Comparison of ENCODE assay signal across 25 cellular contexts in the genomic region with DNA sequence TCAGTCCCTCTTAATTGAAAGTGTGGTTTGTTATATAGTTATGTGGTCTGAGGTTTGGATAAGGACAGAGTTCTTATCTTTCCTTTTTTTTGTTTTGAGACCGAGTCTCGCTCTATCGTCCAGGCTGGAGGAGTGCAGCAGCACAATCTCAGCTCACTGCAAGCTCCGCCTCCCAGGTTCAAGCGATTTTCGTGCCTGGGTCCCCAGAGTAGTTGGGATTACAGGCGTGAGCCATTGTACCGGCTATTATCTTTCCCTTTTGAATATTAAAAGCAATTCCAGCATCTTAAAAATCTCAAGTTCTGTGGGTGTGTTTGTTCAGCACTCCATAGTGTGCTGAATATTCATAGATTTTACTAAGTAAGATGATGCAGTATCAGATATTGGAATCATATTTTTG.
"Had no signal": no experiment of that assay in that cellular context is flagged by ENCODE, and none has a peak within 500 bp of the region (broad histone marks: within the 10 kb centered on the region; RNA-seq: fewer than 3 reads in every experiment).

No MANE protein-coding gene starts in this region.

- H3K9me3 ChIP-seq: heart right ventricle, ovary, right lobe of liver, suprapubic skin, thyroid gland, vagina had no signal

- H3K36me3 ChIP-seq: heart right ventricle, ovary, right lobe of liver, suprapubic skin, thyroid gland, vagina had no signal

- H3K4me1 ChIP-seq: right lobe of liver had no signal

- H3K4me3 ChIP-seq: heart right ventricle, lung, ovary, right lobe of liver, suprapubic skin, thyroid gland, vagina had no signal

- DNase-seq: effector CD8-positive, alpha-beta T cell; endodermal cell; foreskin melanocyte; glutamatergic neuron; heart right ventricle; hippocampal formation; immature natural killer cell; natural killer cell; occipital lobe; ovary; posterior cingulate gyrus; right lobe of liver; small intestine; stimulated activated CD4-positive, alpha-beta T cell treated with anti-CD3 and anti-CD28 coated beads, Interleukin-1b, Interleukin-23, amount 100 ng/mL, for 48 hours; stimulated activated CD4-positive, alpha-beta T cell treated with anti-CD3 and anti-CD28 coated beads, Interleukin-4, amount 100 ng/mL, for 1 hour; stimulated activated CD8-positive, alpha-beta memory T cell treated with anti-CD3 and anti-CD28 coated beads, Interleukin-4, amount 100 ng/mL, for 48 hours; stimulated activated naive CD4-positive, alpha-beta T cell; stimulated activated naive CD8-positive, alpha-beta T cell treated with anti-CD3 and anti-CD28 coated beads, Interleukin-15, amount 100 ng/mL, for 72 hours; thyroid gland; trophoblast cell had no signal

- H3K27ac ChIP-seq: epithelial cell of prostate, heart right ventricle, ovary, right lobe of liver, suprapubic skin, thyroid gland, vagina had no signal

- ATAC-seq: esophagus mucosa; heart right ventricle; natural killer cell; right lobe of liver; stimulated activated naive CD8-positive, alpha-beta T cell treated with anti-CD3 and anti-CD28 coated beads, Interleukin-15, amount 100 ng/mL, for 72 hours had no signal

- H3K27me3 ChIP-seq: heart right ventricle, ovary, right lobe of liver, suprapubic skin, thyroid gland, vagina had no signal
